10 cellular contexts compared by ENCODE assay signal in the genomic region with DNA sequence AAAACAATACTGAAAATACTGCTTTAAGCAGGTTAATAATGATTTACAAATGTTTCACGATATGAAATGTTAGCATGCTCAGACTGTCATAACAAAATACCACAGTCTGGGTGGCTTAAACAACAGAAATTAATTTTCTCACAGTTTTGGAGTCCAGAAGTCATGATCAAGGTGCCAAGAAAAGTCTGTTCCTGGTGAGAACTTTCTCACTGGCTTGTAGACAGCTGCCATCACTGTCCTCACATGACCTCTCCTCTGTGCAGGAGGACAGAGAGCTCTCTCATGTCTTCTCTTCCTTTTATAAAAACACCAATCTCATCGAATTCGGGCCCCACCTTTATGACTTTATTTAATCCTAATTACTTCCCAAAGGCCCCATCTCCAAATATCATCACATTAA.
"Had no signal": no experiment of that assay in that cellular context is flagged by ENCODE, and none has a peak within 500 bp of the region (broad histone marks: within the 10 kb centered on the region; RNA-seq: fewer than 3 reads in every experiment).

No MANE protein-coding gene starts in this region.

- H3K4me2 ChIP-seq: GM23338 had no signal

- H3K27ac Mint-ChIP-seq: GM23338, H9, HFFc6 had no signal

- H3K36me3 ChIP-seq: HAP-1 had no signal

- H3K4me1 Mint-ChIP-seq: GM23338 had no signal

- H3K9me3 ChIP-seq: HAP-1 had no signal

- H3K4me3 Mint-ChIP-seq: GM23338, H9, HFFc6 had no signal

- H3K4me1 ChIP-seq: HAP-1 had no signal

- H3K9ac ChIP-seq: GM23248 had no signal

- H2AFZ ChIP-seq: GM23248, GM23338 had no signal

- H3K9me3 Mint-ChIP-seq: GM23338 had no signal

- H3K27ac ChIP-seq: GM23248 had no signal

- FAIRE-seq: H54 had no signal

- H3K4me3 ChIP-seq: GM23248, GM23338, HAP-1 had no signal

- DNase-seq: GM23248, GOT3, H7, H9, HCEC 1CT, HFFc6 had no signal

- ATAC-seq: GM23338, HCT116 had no signal
